Comparison of ENCODE assay signal across 13 cellular contexts in genomic region chr2:203062126-203062525, GRCh38. TPM values are rescaled to one million over a fixed set of nuclear protein-coding genes. Genes with fewer than 3 reads are reported as not detected.
DNase-seq lines count a peak whose midpoint lies in the region; ATAC-seq and TF ChIP-seq lines count a peak whose summit lies in the region.
"Had no signal": no experiment of that assay in that cellular context is flagged by ENCODE, and none has a peak within 500 bp of the region (broad histone marks: within the 10 kb centered on the region; RNA-seq: fewer than 3 reads in every experiment).

No MANE protein-coding gene starts in this region.

- H3K18ac ChIP-seq in H9 (ENCODE audit: insufficient read length, low read depth, low read length) (no peak overlapping the region), mesenchymal stem cell (ENCODE audit: low read depth in 1 of 2, low read length in 2 of 2) (peak overlapping the region in 1 of 2 experiments; percentile 52)

- H4K91ac ChIP-seq in H9 (ENCODE audit: insufficient read length, low read depth, low read length) (no peak overlapping the region), mesenchymal stem cell (ENCODE audit: low read length) (no peak overlapping the region)

- H3K27ac Mint-ChIP-seq in H9 (peak overlapping the region; percentile 54 to 87 (median 82); a peak in 6 of 7 replicates), type B pancreatic cell (peak overlapping the region; percentile 32)
- H3K27ac Mint-ChIP-seq: CD8-positive, alpha-beta memory T cell had no signal

- H2BK12ac ChIP-seq in H9 (ENCODE audit: insufficient read length, low read depth, low read length) = peak overlapping the region; percentile 82
- no peak overlapping the region for H2BK12ac ChIP-seq in mesenchymal stem cell (ENCODE audit: low read length in 2 of 2)

- H2BK20ac ChIP-seq in H9 (ENCODE audit: low read depth, low read length, poor library complexity, severe bottlenecking) = peak overlapping the region; percentile 11

- H3K9me3 Mint-ChIP-seq in H9 (peaks cover 11 to 12% of the 10 kb centered on the region in 2 experiments), type B pancreatic cell (no peaks in the 10 kb centered on the region)
- H3K9me3 Mint-ChIP-seq: CD8-positive, alpha-beta memory T cell had no signal

- H2AFZ ChIP-seq in H9 (ENCODE audit: low read length) = no peak overlapping the region
- H2AFZ ChIP-seq in mesenchymal stem cell (ENCODE audit: low read depth, low read length) = no peak overlapping the region

- no peak for TF ChIP-seq CTCF in H9 (conservative IDR thresholded peaks at IDR 0.05)
- no peak for TF ChIP-seq CTCF in choroid plexus epithelial cell (conservative IDR thresholded peaks at IDR 0.05; ENCODE audit: low read depth, low read length)
- no peak for TF ChIP-seq CTCF in type B pancreatic cell (conservative IDR thresholded peaks at IDR 0.05)

- no peaks in the 10 kb centered on the region for H3K79me1 ChIP-seq in H9 (ENCODE audit: insufficient read depth, low read depth, low read length, poor library complexity, severe bottlenecking)
- peaks cover 15% of the 10 kb centered on the region for H3K79me1 ChIP-seq in mesenchymal stem cell (replicated peaks; ENCODE audit: low read length, poor library complexity, severe bottlenecking)

- no peak overlapping the region for H3K4me3 ChIP-seq in choroid plexus epithelial cell (ENCODE audit: low read depth, low read length)
- H3K4me3 ChIP-seq in mesenchymal stem cell (ENCODE audit: insufficient read depth in 1 of 2, low read depth in 1 of 2, low read length in 2 of 2) = no peak overlapping the region
- H3K4me3 ChIP-seq: BLaER1 had no signal

- H3K14ac ChIP-seq in H9 (ENCODE audit: insufficient read depth, low read length) = no peak overlapping the region
- H3K14ac ChIP-seq in mesenchymal stem cell (ENCODE audit: low read length in 2 of 2) = no peak overlapping the region

- H3K9ac ChIP-seq in H9 (ENCODE audit: extremely low read depth, insufficient read length, low read length) (no peak overlapping the region), mesenchymal stem cell (ENCODE audit: low read length) (no peak overlapping the region)
- H3K9ac ChIP-seq: BLaER1, KMS-11 had no signal

- no peaks in the 10 kb centered on the region for H3K23me2 ChIP-seq in H9 (ENCODE audit: insufficient read length, low read depth, low read length, poor library complexity, severe bottlenecking)

- H3K4me3 Mint-ChIP-seq in H9 (no peak overlapping the region), type B pancreatic cell (no peak overlapping the region)
- H3K4me3 Mint-ChIP-seq: CD8-positive, alpha-beta memory T cell had no signal

- no peaks in the 10 kb centered on the region for H3K27me3 ChIP-seq in H9 (ENCODE audit: insufficient read depth, low read length)
- no peaks in the 10 kb centered on the region for H3K27me3 ChIP-seq in mesenchymal stem cell (ENCODE audit: control insufficient read depth in 1 of 2, insufficient read depth in 1 of 2, low read length in 2 of 2)
- H3K27me3 ChIP-seq: BLaER1 had no signal

- H3K4me2 ChIP-seq in H9 (ENCODE audit: insufficient read depth, insufficient read length, low read length) (no peak overlapping the region), mesenchymal stem cell (ENCODE audit: low read length, poor library complexity, severe bottlenecking) (no peak overlapping the region)
- H3K4me2 ChIP-seq: BLaER1, KMS-11 had no signal

- H3K23ac ChIP-seq in H9 (ENCODE audit: insufficient read length, low read depth, low read length) (no peak overlapping the region), mesenchymal stem cell (ENCODE audit: low read length in 2 of 2) (no peak overlapping the region)

- H3K9me3 ChIP-seq in H9 (ENCODE audit: control insufficient read depth, low read depth, low read length) = no peaks in the 10 kb centered on the region
- no peaks in the 10 kb centered on the region for H3K9me3 ChIP-seq in mesenchymal stem cell (ENCODE audit: control insufficient read depth, low read length)

- no peaks in the 10 kb centered on the region for H3K27me3 Mint-ChIP-seq in H9 (ENCODE audit: low read depth)
- no peaks in the 10 kb centered on the region for H3K27me3 Mint-ChIP-seq in type B pancreatic cell
- H3K27me3 Mint-ChIP-seq: CD8-positive, alpha-beta memory T cell had no signal

- H3K79me2 ChIP-seq in H9 (ENCODE audit: insufficient read depth, low read length) = no peaks in the 10 kb centered on the region

- H2AK5ac ChIP-seq in H9 (ENCODE audit: insufficient read length, low read length) (peak overlapping the region; percentile 85), mesenchymal stem cell (ENCODE audit: low read length, severe bottlenecking) (peak overlapping the region; percentile 83)

- H3T11ph ChIP-seq in H9 (ENCODE audit: low read length) = no peak overlapping the region

- no peak overlapping the region for H3K56ac ChIP-seq in H9 (ENCODE audit: insufficient read length, low read depth, low read length)

- ATAC-seq in GM18870 (IDR thresholded peaks at IDR 0.05; ENCODE audit: unreplicated experiment) = no peak
- ATAC-seq in HG03521 (IDR thresholded peaks at IDR 0.05; ENCODE audit: unreplicated experiment) = no peak

- H4K8ac ChIP-seq in H9 (replicated peaks; ENCODE audit: insufficient read length, low read depth, low read length) (no peak overlapping the region), mesenchymal stem cell (ENCODE audit: low read length) (no peak overlapping the region)

- H2BK5ac ChIP-seq in H9 (ENCODE audit: insufficient read length, low read length) (no peak overlapping the region), mesenchymal stem cell (ENCODE audit: low read depth, low read length, poor library complexity, severe bottlenecking) (no peak overlapping the region)

- H3K27ac ChIP-seq in H9 (ENCODE audit: insufficient read length, low read depth, low read length) (peak overlapping the region; percentile 23), mesenchymal stem cell (ENCODE audit: low read length, poor library complexity, severe bottlenecking) (peak overlapping the region; percentile 70)
- H3K27ac ChIP-seq: BLaER1, KMS-11 had no signal

- H2BK15ac ChIP-seq in H9 (ENCODE audit: low read depth, low read length) = no peak overlapping the region
- H2BK15ac ChIP-seq in mesenchymal stem cell (ENCODE audit: low read depth, poor library complexity, severe bottlenecking) = no peak overlapping the region

- WGBS in H9 (ENCODE audit: extremely low coverage, insufficient read length, low lambda C conversion rate) = no CpG with 5 or more reads among the region's 3 CpGs
- WGBS in mesenchymal stem cell = 41% methylated on average over 3 of the region's 3 CpGs

- H2BK120ac ChIP-seq in H9 (ENCODE audit: low read depth, low read length, poor library complexity, severe bottlenecking) (no peak overlapping the region), mesenchymal stem cell (ENCODE audit: low read depth, low read length) (no peak overlapping the region)

- DNase-seq in H9 (no peak), choroid plexus epithelial cell (ENCODE audit: low read depth) (peak; percentile 12), mesenchymal stem cell (peak; percentile 78), type B pancreatic cell (ENCODE audit: extremely low spot score, unreplicated experiment) (no peak), ecto neural progenitor cell (ENCODE audit: low spot score) (no peak)
- DNase-seq: CD8-positive, alpha-beta memory T cell; NCI-H1092 treated with DMSO at 0.1 percent for 48 hours; NCI-H1694 treated with DMSO at 0.1 percent for 48 hours; NCI-H69 had no signal

- H4K20me1 ChIP-seq in H9 (ENCODE audit: control insufficient read depth, insufficient read depth, insufficient read length) = no peaks in the 10 kb centered on the region
- H4K20me1 ChIP-seq: BLaER1 had no signal

- H3K4me1 ChIP-seq in H9 (ENCODE audit: insufficient read depth, low read length) (no peaks in the 10 kb centered on the region), mesenchymal stem cell (ENCODE audit: control insufficient read depth, insufficient read depth, low read depth, low read length) (peaks cover 3% of the 10 kb centered on the region)
- H3K4me1 ChIP-seq: BLaER1 had no signal

- H3K36me3 Mint-ChIP-seq in H9 (ENCODE audit: insufficient read depth in 1 of 3, low read depth in 3 of 3) = peaks cover 8 to 37% (median 30%) of the 10 kb centered on the region in 3 experiments; a peak in 6 of 7 replicates
- peaks cover 23% of the 10 kb centered on the region for H3K36me3 Mint-ChIP-seq in type B pancreatic cell

- H3K4me1 Mint-ChIP-seq in H9 (peaks cover 18 to 21% of the 10 kb centered on the region in 2 experiments), type B pancreatic cell (ENCODE audit: unreplicated experiment) (peaks cover 5% of the 10 kb centered on the region)
- H3K4me1 Mint-ChIP-seq: CD8-positive, alpha-beta memory T cell had no signal

- H3K4ac ChIP-seq in H9 (ENCODE audit: low read depth, low read length) (no peak overlapping the region), mesenchymal stem cell (ENCODE audit: low read depth in 1 of 2, low read length in 2 of 2) (peak overlapping the region in 1 of 2 experiments; percentile 49)

- H3K36me3 ChIP-seq in mesenchymal stem cell (ENCODE audit: control insufficient read depth in 1 of 2, insufficient read depth in 2 of 2, low read depth in 1 of 2, low read length in 2 of 2) = peaks cover 18 to 73% of the 10 kb centered on the region in 2 experiments

- H4K5ac ChIP-seq in H9 (ENCODE audit: insufficient read length, low read depth, low read length) = no peak overlapping the region

RNA-seq across cellular contexts. Expression of gene NBEAL1, which starts 47.5 kb away (rescaled TPM):
- total RNA-seq in H9 (2021) = 10.1 and 12.6 TPM in 2 replicates
- 13.0 TPM for polyA plus RNA-seq in mesenchymal stem cell (2013, experiment 1 of 2)
- 13.4 TPM for polyA plus RNA-seq in mesenchymal stem cell (2013, experiment 2 of 2)
- 28.5 and 41.2 TPM in 2 replicates for total RNA-seq in type B pancreatic cell (ENCODE audit: low replicate concordance)

Comparison
In these comparisons a context has a peak if more than half of its experiments do, and no peak if none do; other contexts are left out.
1. DNase-seq: peak in choroid plexus epithelial cell (single experiment) and mesenchymal stem cell (single experiment); none in H9 (single experiment), type B pancreatic cell (single experiment) and ecto neural progenitor cell (single experiment).